In genomic region chr19:13025819-13026477, GRCh38 we compare ENCODE assay signal across 11 cellular contexts. TPM values are rescaled to one million over a fixed set of nuclear protein-coding genes. Genes with fewer than 3 reads are reported as not detected.
A peak's percentile ranks its signal among the peaks of the same experiment; 100 is the strongest.
DNase-seq lines count a peak whose midpoint lies in the region; ATAC-seq, FAIRE-seq and TF ChIP-seq lines count a peak whose summit lies in the region.
"Had no signal": no experiment of that assay in that cellular context is flagged by ENCODE, and none has a peak within 500 bp of the region (broad histone marks: within the 10 kb centered on the region; RNA-seq: fewer than 3 reads in every experiment).

No MANE protein-coding gene starts in this region.

- no peak overlapping the region for H2BK15ac ChIP-seq in H1 (ENCODE audit: low read length)

- no peak overlapping the region for H2BK120ac ChIP-seq in H1 (replicated peaks; ENCODE audit: low read depth, low read length)

- TF ChIP-seq CTCF in H1 (IDR thresholded peaks at IDR 0.05; ENCODE audit: control extremely low read depth in 1 of 3, insufficient read depth in 1 of 3, low read depth in 1 of 3, low read length in 3 of 3) (no peak), natural killer cell (IDR thresholded peaks at IDR 0.05) (no peak)

- H3K79me1 ChIP-seq in H1 (ENCODE audit: low read depth, low read length): no peaks in the 10 kb centered on the region

- no peak overlapping the region for H3K27ac Mint-ChIP-seq in natural killer cell
- H3K27ac Mint-ChIP-seq: CD8-positive, alpha-beta T cell had no signal

- no peak for TF ChIP-seq RAD21 in H1 (IDR thresholded peaks at IDR 0.05 in 1 of 2, conservative IDR thresholded peaks at IDR 0.05 in 1 of 2; ENCODE audit: low read depth in 2 of 2, low read length in 2 of 2)

- H2BK5ac ChIP-seq in H1 (ENCODE audit: low read depth, low read length): no peak overlapping the region

- no peak overlapping the region; a peak in 1 of 4 replicates for H3K4me2 ChIP-seq in H1 (ENCODE audit: insufficient read depth in 1 of 2, low read depth in 2 of 2, low read length in 2 of 2)
- H3K4me2 ChIP-seq: KMS-11 had no signal

- no peak overlapping the region for H2BK12ac ChIP-seq in H1 (ENCODE audit: low read depth, low read length)

- H3K27ac ChIP-seq in right cardiac atrium (ENCODE audit: low read length): peak overlapping the region; percentile 9
- H3K27ac ChIP-seq in H1 (ENCODE audit: low read depth, low read length): no peak overlapping the region
- H3K27ac ChIP-seq: KMS-11 had no signal

- H4K20me1 ChIP-seq in H1 (replicated peaks in 1 of 2; ENCODE audit: control insufficient read depth in 1 of 2, insufficient read depth in 2 of 2, low read length in 2 of 2): peaks cover 3 to 20% of the 10 kb centered on the region in 2 experiments

- H3K4me3 ChIP-seq in right cardiac atrium (ENCODE audit: low read length): peak overlapping the region; percentile 24
- no peak overlapping the region for H3K4me3 ChIP-seq in H1 (ENCODE audit: extremely low read depth in 1 of 4, insufficient read depth in 2 of 4, low read depth in 3 of 4, low read length in 4 of 4)

- intact Hi-C loops in right cardiac atrium (cut with DNase I): no loop called here
- intact Hi-C loops in left ventricle myocardium superior (cut with micrococcal nuclease): no loop called here
- intact Hi-C loops in natural killer cell (cut with micrococcal nuclease): no loop called here

- CTCF ChIA-PET in H1 (lab: Charles Lee; ENCODE audit: partially characterized antibody): interaction anchor here (0.7 to 15.0 kb wide), 6 partner anchors 13 to 68 kb away, joined by 3 to 760 read pairs (median 6); no protein-coding TSS in a partner anchor

- TF ChIP-seq POLR2A in H1 (IDR thresholded peaks at IDR 0.05; ENCODE audit: control extremely low read depth in 1 of 2, low read depth in 2 of 2, low read length in 2 of 2): no peak

- H3K27me3 ChIP-seq in right cardiac atrium (ENCODE audit: control insufficient read depth, insufficient read depth) (no peaks in the 10 kb centered on the region), H1 (replicated peaks in 1 of 4; ENCODE audit: control insufficient read depth in 3 of 4, extremely low read depth in 1 of 4, insufficient read depth in 3 of 4, low read length in 3 of 4) (peaks cover 77 to 100% (median 96%) of the 10 kb centered on the region in 4 experiments)

- peaks cover 0 to 2% (median 0%) of the 10 kb centered on the region in 4 experiments; a peak in 1 of 8 replicates for H3K36me3 ChIP-seq in H1 (ENCODE audit: control insufficient read depth in 2 of 4, insufficient read depth in 4 of 4, low read length in 3 of 4)

- no peak for FAIRE-seq in H1 (lab: Jason Lieb, UNC)

- H3K27me3 Mint-ChIP-seq in natural killer cell (ENCODE audit: low read depth in 2 of 2): peaks cover 46 to 57% of the 10 kb centered on the region in 2 donors

- peaks cover 12 to 21% of the 10 kb centered on the region in 2 donors for H3K4me1 Mint-ChIP-seq in natural killer cell

- H3K9ac ChIP-seq in H1 (replicated peaks in 1 of 4; ENCODE audit: extremely low read depth in 1 of 4, low read depth in 3 of 4, low read length in 3 of 4): no peak overlapping the region
- H3K9ac ChIP-seq: KMS-11 had no signal

- H4K5ac ChIP-seq in H1 (ENCODE audit: insufficient read length, low read depth, low read length): no peak overlapping the region

- peak overlapping the region; percentile 28 for H3K4me3 Mint-ChIP-seq in natural killer cell
- H3K4me3 Mint-ChIP-seq: CD8-positive, alpha-beta T cell had no signal

- H3K14ac ChIP-seq in H1 (ENCODE audit: insufficient read length): no peak overlapping the region

- H3K36me3 Mint-ChIP-seq in natural killer cell: no peaks in the 10 kb centered on the region

- no peak overlapping the region for H3K23ac ChIP-seq in H1 (ENCODE audit: insufficient read length)

- TF ChIP-seq EP300 in H1 (IDR thresholded peaks at IDR 0.05; ENCODE audit: borderline replicate concordance in 1 of 2, low read depth in 2 of 2, low read length in 2 of 2): no peak

- H3K9me3 ChIP-seq in right cardiac atrium (ENCODE audit: control insufficient read depth, low read length) (no peaks in the 10 kb centered on the region), H1 (ENCODE audit: insufficient read depth in 2 of 2, low read depth in 1 of 2, low read length in 1 of 2) (no peaks in the 10 kb centered on the region)

- no peak overlapping the region for H4K8ac ChIP-seq in H1 (ENCODE audit: extremely low read depth, insufficient read depth, low read length)

- H2AFZ ChIP-seq in H1 (ENCODE audit: low read length): no peak overlapping the region

- POLR2A ChIA-PET in H1 (lab: Charles Lee; ENCODE audit: partially characterized antibody): interaction anchor here (2.3 to 3.2 kb wide), 2 partner anchors 12 to 34 kb away, joined by 5 to 17 read pairs; no protein-coding TSS in a partner anchor

- ATAC-seq in right cardiac atrium (no peak), left ventricle myocardium superior (no peak), natural killer cell (no peak), GM21576 (IDR thresholded peaks at IDR 0.05; ENCODE audit: unreplicated experiment) (no peak), GM21723 (IDR thresholded peaks at IDR 0.05; ENCODE audit: unreplicated experiment) (no peak), GM18502 (IDR thresholded peaks at IDR 0.05; ENCODE audit: poor library complexity, unreplicated experiment) (no peak)
- ATAC-seq: CD8-positive, alpha-beta T cell had no signal

- no peaks in the 10 kb centered on the region for H3K9me3 Mint-ChIP-seq in natural killer cell
- H3K9me3 Mint-ChIP-seq: CD8-positive, alpha-beta T cell had no signal

- peak in 1 of 3 donors; percentile 50 for DNase-seq in right cardiac atrium
- no peak for DNase-seq in left ventricle myocardium superior
- no peak for DNase-seq in H1 (ENCODE audit: low read depth in 1 of 2, low spot score in 2 of 2)
- no peak for DNase-seq in natural killer cell
- no peak for DNase-seq in NCI-H1694 treated with DMSO at 0.1 percent for 48 hours (lab: John Stamatoyannopoulos, UW)
- DNase-seq: CD8-positive, alpha-beta T cell; mesendoderm had no signal

- no peak overlapping the region for H3K4ac ChIP-seq in H1 (replicated peaks; ENCODE audit: insufficient read length, low read depth, low read length)

- H2BK20ac ChIP-seq in H1 (ENCODE audit: low read length): no peak overlapping the region

- no peak overlapping the region for H3K56ac ChIP-seq in H1 (replicated peaks; ENCODE audit: insufficient read length, low read depth, low read length)

- no peak overlapping the region for H2AK5ac ChIP-seq in H1 (ENCODE audit: low read depth, low read length)

- H3K4me1 ChIP-seq in right cardiac atrium (ENCODE audit: control insufficient read depth, insufficient read depth, low read length) (peaks cover 17% of the 10 kb centered on the region), H1 (replicated peaks in 1 of 4; ENCODE audit: control insufficient read depth in 3 of 4, insufficient read depth in 4 of 4, low read length in 3 of 4) (peaks cover 0 to 23% (median 17%) of the 10 kb centered on the region in 4 experiments; a peak in 6 of 7 replicates)

- H3K18ac ChIP-seq in H1 (ENCODE audit: extremely low read depth, low read length): no peak overlapping the region

- H3K23me2 ChIP-seq in H1 (ENCODE audit: low read depth, low read length): peaks cover 2% of the 10 kb centered on the region; the same call in 1 of the 2 replicates

- 42% methylated on average over 7 of the region's 7 CpGs for WGBS in right cardiac atrium
- WGBS in H1 (ENCODE audit: extremely low coverage in 1 of 2, insufficient coverage in 1 of 2, insufficient read length in 1 of 2, insufficient replicate concordance in 2 of 2, low coverage in 1 of 2, low lambda C conversion rate in 2 of 2, missing lambda C conversion rate in 1 of 2), 2 experiments: 55% methylated on average over 7 of the region's 7 CpGs; no CpG with 5 or more reads in 1 of the 2 experiments

- H3K79me2 ChIP-seq in H1 (ENCODE audit: control insufficient read depth in 1 of 2, insufficient read depth in 2 of 2, low read length in 2 of 2): no peaks in the 10 kb centered on the region

- H4K91ac ChIP-seq in H1 (replicated peaks; ENCODE audit: insufficient read length, low read length): no peak overlapping the region

TF ChIP-seq in H1, 55 proteins besides CTCF, POLR2A, EP300 and RAD21:
- no peak for TF ChIP-seq SUZ12 (IDR thresholded peaks at IDR 0.05; ENCODE audit: low read length)
- no peak for TF ChIP-seq YY1 (IDR thresholded peaks at IDR 0.05; ENCODE audit: low read depth, low read length)
- TF ChIP-seq NANOG (IDR thresholded peaks at IDR 0.05; ENCODE audit: insufficient read depth, low read depth, low read length, poor library complexity, severe bottlenecking): no peak
- no peak for TF ChIP-seq POU5F1 (IDR thresholded peaks at IDR 0.05; ENCODE audit: low read depth, low read length)
- peak; percentile 42 for TF ChIP-seq RNF2 (IDR thresholded peaks at IDR 0.05; ENCODE audit: borderline replicate concordance, low read depth, low read length, missing control alignments, poor library complexity, severe bottlenecking)
- no peak for TF ChIP-seq KDM1A (IDR thresholded peaks at IDR 0.05; ENCODE audit: borderline replicate concordance, low read length)
TF ChIP-seq in H1: peak in this region for 1.

RNA-seq across cellular contexts. Expression of gene NFIX, which starts 30.7 kb away (rescaled TPM):
- total RNA-seq in right cardiac atrium (100 to 1,000 TPM; 123 to 168 (median 156) TPM), left ventricle myocardium superior (171 TPM), natural killer cell (1 to 10 TPM in 2 of 3 donors, under 1 TPM in 1; 0.61 to 2.1 (median 1.3) TPM)
- polyA plus RNA-seq in right cardiac atrium (67.4 TPM), H1 (2011; rRNA removed) (0.03 and 0.08 TPM in 2 replicates)
- total RNA-seq in H1 (2021; fragmentation: NEBNext Ultra II Directional; extraction: Animal tissue kit (Norgen Biotek cat#: 25700)): 0.20 and 0.27 TPM in 2 replicates
- 0.05 TPM for polyA plus RNA-seq in H1 (2011; cell fraction: cytosol; rRNA removed)
- polyA plus RNA-seq in H1 (2011; cell fraction: nucleus; rRNA removed): 0.14 TPM
- polyA plus RNA-seq in H1 (2012, experiment 1 of 2): 0.09 to 0.22 TPM (median 0.12 TPM) in 3 of 4 replicates, not detected in the other
- polyA plus RNA-seq in H1 (2012, experiment 2 of 2): 0.07 TPM
- 0.26 TPM for polyA plus RNA-seq in H1 (2013, experiment 1 of 2)
- polyA plus RNA-seq in H1 (2013, experiment 2 of 2): 0.18 TPM
- polyA minus RNA-seq in H1 (2011; rRNA and poly(A)+ RNA removed): 0.02 and 0.13 TPM in 2 replicates
- polyA minus RNA-seq in H1 (2011; cell fraction: cytosol; rRNA and poly(A)+ RNA removed): not detected
- 0.40 TPM for polyA minus RNA-seq in H1 (2011; cell fraction: nucleus; rRNA and poly(A)+ RNA removed)

RNA-seq across cellular contexts. Expression of gene DAND5, which starts 56.6 kb away (rescaled TPM):
- 10 to 100 TPM in 2 of 4 donors, 1 to 10 TPM in 2; 5.0 to 13.8 (median 11.1) TPM for total RNA-seq in right cardiac atrium
- 7.0 TPM for polyA plus RNA-seq in right cardiac atrium
- total RNA-seq in left ventricle myocardium superior: 11.2 TPM
- 0.17 and 0.25 TPM in 2 replicates for total RNA-seq in H1 (2021; fragmentation: NEBNext Ultra II Directional; extraction: Animal tissue kit (Norgen Biotek cat#: 25700))
- polyA plus RNA-seq in H1 (2011; rRNA removed): 0.13 and 0.14 TPM in 2 replicates
- 0.23 TPM for polyA plus RNA-seq in H1 (2011; cell fraction: cytosol; rRNA removed)
- polyA plus RNA-seq in H1 (2011; cell fraction: nucleus; rRNA removed): 0.29 TPM
- 0.25 to 0.41 TPM (median 0.35 TPM) in 4 replicates for polyA plus RNA-seq in H1 (2012, experiment 1 of 2)
- not detected for polyA plus RNA-seq in H1 (2012, experiment 2 of 2)
- polyA plus RNA-seq in H1 (2013, experiment 1 of 2): 0.20 TPM
- 0.18 TPM for polyA plus RNA-seq in H1 (2013, experiment 2 of 2)
- 0.32 TPM in 2 replicates for polyA minus RNA-seq in H1 (2011; rRNA and poly(A)+ RNA removed)
- not detected for polyA minus RNA-seq in H1 (2011; cell fraction: cytosol; rRNA and poly(A)+ RNA removed)
- not detected for polyA minus RNA-seq in H1 (2011; cell fraction: nucleus; rRNA and poly(A)+ RNA removed)
- total RNA-seq in natural killer cell: not detected
- total RNA-seq: CD8-positive, alpha-beta T cell had no signal

Comparison
In these comparisons a context has a peak if more than half of its experiments do, and no peak if none do; other contexts are left out.
1. RNA of gene NFIX, which starts 30.7 kb away (total RNA-seq): 171 TPM in left ventricle myocardium superior (single experiment) and 123 to 168 TPM in right cardiac atrium; 0.61 to 2.1 TPM in natural killer cell and 0.20 to 0.27 TPM in H1; every median in the first group is over 10 times any median in the second.